ENCODE assay signal across 15 cellular contexts in genomic region chr1:9658186-9658585, GRCh38. TPM values are rescaled to one million over a fixed set of nuclear protein-coding genes. Genes with fewer than 3 reads are reported as not detected.
DNase-seq lines count a peak whose midpoint lies in the region; ATAC-seq and TF ChIP-seq lines count a peak whose summit lies in the region.
"Had no signal": no experiment of that assay in that cellular context is flagged by ENCODE, and none has a peak within 500 bp of the region (broad histone marks: within the 10 kb centered on the region; RNA-seq: fewer than 3 reads in every experiment).

No MANE protein-coding gene starts in this region.

- H3K4me1 Mint-ChIP-seq in activated CD4-positive, alpha-beta T cell treated with anti-CD3 and anti-CD28 coated beads, Interleukin-2, amount 10 ng/mL, durations not matched to agents 24 days and 14 days = peaks cover 72% of the 10 kb centered on the region
- H3K4me1 Mint-ChIP-seq in activated naive CD4-positive, alpha-beta T cell treated with anti-CD3 and anti-CD28 coated beads, Interleukin-2, amount 10 ng/mL, durations not matched to agents 7 days and 5 days = peaks cover 77% of the 10 kb centered on the region
- H3K4me1 Mint-ChIP-seq: nephron had no signal

- no peaks in the 10 kb centered on the region for H3K27me3 ChIP-seq in neutrophil
- H3K27me3 ChIP-seq: breast epithelium, SJSA1 had no signal

- H3K36me3 ChIP-seq in HEK293 (ENCODE audit: control insufficient read depth in 2 of 2, insufficient read depth in 1 of 2, low read length in 2 of 2) (no peaks in the 10 kb centered on the region), neutrophil (peaks cover 40% of the 10 kb centered on the region)
- H3K36me3 ChIP-seq: breast epithelium, SJSA1 had no signal

- peaks cover 57% of the 10 kb centered on the region for H3K36me3 Mint-ChIP-seq in activated CD4-positive, alpha-beta T cell treated with anti-CD3 and anti-CD28 coated beads, Interleukin-2, amount 10 ng/mL, durations not matched to agents 24 days and 14 days (ENCODE audit: low read depth)
- peaks cover 63% of the 10 kb centered on the region for H3K36me3 Mint-ChIP-seq in activated naive CD4-positive, alpha-beta T cell treated with anti-CD3 and anti-CD28 coated beads, Interleukin-2, amount 10 ng/mL, durations not matched to agents 7 days and 5 days

- POLR2A ChIA-PET in HEK293 (lab: Yijun Ruan, JAX) = interaction anchor here (0.8 kb wide), 1 partner anchor 286 kb away, joined by 9 read pairs; no protein-coding TSS in a partner anchor

- H3K27ac Mint-ChIP-seq in activated CD4-positive, alpha-beta T cell treated with anti-CD3 and anti-CD28 coated beads, Interleukin-2, amount 10 ng/mL, durations not matched to agents 24 days and 14 days = peak overlapping the region; percentile 97
- peak overlapping the region; percentile 60 for H3K27ac Mint-ChIP-seq in activated naive CD4-positive, alpha-beta T cell treated with anti-CD3 and anti-CD28 coated beads, Interleukin-2, amount 10 ng/mL, durations not matched to agents 7 days and 5 days
- H3K27ac Mint-ChIP-seq: nephron had no signal

- H3K27ac ChIP-seq in HEK293 (ENCODE audit: extremely low read depth, low read depth, low read length) = no peak overlapping the region
- H3K27ac ChIP-seq in neutrophil = peak overlapping the region; percentile 100
- H3K27ac ChIP-seq: A549, GM23248, SJSA1 had no signal

- DNase-seq in activated CD4-positive, alpha-beta T cell treated with anti-CD3 and anti-CD28 coated beads, Interleukin-2, amount 10 ng/mL, durations not matched to agents 24 days and 14 days = no peak
- DNase-seq in activated CD4-positive, alpha-beta T cell treated with anti-CD3 and anti-CD28 coated beads for 1 hour = no peak
- no peak for DNase-seq in activated naive CD4-positive, alpha-beta T cell treated with anti-CD3 and anti-CD28 coated beads, Interleukin-2, amount 10 ng/mL, durations not matched to agents 7 days and 5 days
- DNase-seq in mesenteric fat pad (ENCODE audit: low spot score) (no peak), cardiac septum (ENCODE audit: low spot score) (no peak)
- DNase-seq: Calu3, GM23248, NCI-H1092 had no signal

- H3K9me3 Mint-ChIP-seq in activated CD4-positive, alpha-beta T cell treated with anti-CD3 and anti-CD28 coated beads, Interleukin-2, amount 10 ng/mL, durations not matched to agents 24 days and 14 days = no peaks in the 10 kb centered on the region
- no peaks in the 10 kb centered on the region for H3K9me3 Mint-ChIP-seq in activated naive CD4-positive, alpha-beta T cell treated with anti-CD3 and anti-CD28 coated beads, Interleukin-2, amount 10 ng/mL, durations not matched to agents 7 days and 5 days
- H3K9me3 Mint-ChIP-seq: nephron had no signal

- H3K9me3 ChIP-seq in HEK293 (ENCODE audit: control insufficient read depth, insufficient read depth, low read depth, low read length) (no peaks in the 10 kb centered on the region), neutrophil (no peaks in the 10 kb centered on the region)
- H3K9me3 ChIP-seq: A549, breast epithelium, SJSA1 had no signal

- H3K4me3 ChIP-seq in HEK293 (ENCODE audit: low read depth, low read length) (no peak overlapping the region), neutrophil (ENCODE audit: low read depth in 1 of 2, low read length in 1 of 2) (no peak overlapping the region)
- H3K4me3 ChIP-seq: A549, breast epithelium, GM23248, SJSA1 had no signal

- no peaks in the 10 kb centered on the region for H3K27me3 Mint-ChIP-seq in activated CD4-positive, alpha-beta T cell treated with anti-CD3 and anti-CD28 coated beads, Interleukin-2, amount 10 ng/mL, durations not matched to agents 24 days and 14 days
- H3K27me3 Mint-ChIP-seq in activated naive CD4-positive, alpha-beta T cell treated with anti-CD3 and anti-CD28 coated beads, Interleukin-2, amount 10 ng/mL, durations not matched to agents 7 days and 5 days = no peaks in the 10 kb centered on the region

- intact Hi-C loops in activated CD4-positive, alpha-beta T cell treated with anti-CD3 and anti-CD28 coated beads, Interleukin-2, amount 10 ng/mL, durations not matched to agents 24 days and 14 days (cut with micrococcal nuclease) = loop anchor here (2.0 kb wide), 1 partner anchor 13 kb away; no protein-coding TSS in a partner anchor
- intact Hi-C loops in cardiac septum (cut with DNase I) = no loop called here

- peak overlapping the region; percentile 98 for H3K4me3 Mint-ChIP-seq in activated CD4-positive, alpha-beta T cell treated with anti-CD3 and anti-CD28 coated beads, Interleukin-2, amount 10 ng/mL, durations not matched to agents 24 days and 14 days
- H3K4me3 Mint-ChIP-seq in activated naive CD4-positive, alpha-beta T cell treated with anti-CD3 and anti-CD28 coated beads, Interleukin-2, amount 10 ng/mL, durations not matched to agents 7 days and 5 days = peak overlapping the region; percentile 18
- H3K4me3 Mint-ChIP-seq: nephron had no signal

- H3K4me1 ChIP-seq in HEK293 (ENCODE audit: control insufficient read depth, insufficient read depth, low read length) (no peaks in the 10 kb centered on the region), neutrophil (ENCODE audit: control insufficient read depth in 1 of 2, insufficient read depth in 1 of 2, low read depth in 1 of 2, low read length in 1 of 2) (peaks cover 65 to 77% of the 10 kb centered on the region in 2 experiments)
- H3K4me1 ChIP-seq: breast epithelium had no signal

- no peak for ATAC-seq in HG03469 (IDR thresholded peaks at IDR 0.05; ENCODE audit: unreplicated experiment)
- ATAC-seq: A549 had no signal

- CTCF ChIA-PET in HEK293 (lab: Yijun Ruan, JAX) = no interaction called here
- CTCF ChIA-PET in activated naive CD4-positive, alpha-beta T cell treated with anti-CD3 and anti-CD28 coated beads, Interleukin-2, amount 10 ng/mL, durations not matched to agents 7 days and 5 days (lab: Charles Lee) = interaction anchor here (1.2 kb wide), 1 partner anchor 32 kb away, joined by 3 read pairs; no protein-coding TSS in a partner anchor

- TF ChIP-seq CTCF in HEK293 (tag by site-specific recombination; IDR thresholded peaks at IDR 0.05) (no peak), neutrophil (IDR thresholded peaks at IDR 0.05) (no peak)

TF ChIP-seq in HEK293, 187 proteins besides CTCF, POLR2A, EP300 and RAD21:
- no peak for TF ChIP-seq YY2 (tag by site-specific recombination; IDR thresholded peaks at IDR 0.05)
- no peak for TF ChIP-seq ZXDB (tag by site-specific recombination; IDR thresholded peaks at IDR 0.05)
- TF ChIP-seq ZNF140 (tag by site-specific recombination; IDR thresholded peaks at IDR 0.05) = no peak
- no peak for TF ChIP-seq ZNF223 (tag by site-specific recombination; IDR thresholded peaks at IDR 0.05)
- 0 out of 2 replicates have a peak, but pooled peaks have one; percentile 18 for TF ChIP-seq ZNF362 (tag by site-specific recombination; IDR thresholded peaks at IDR 0.05)

RNA-seq across cellular contexts. Expression of gene PIK3CD, which starts 6.7 kb away (rescaled TPM):
- total RNA-seq in activated CD4-positive, alpha-beta T cell treated with anti-CD3 and anti-CD28 coated beads, Interleukin-2, amount 10 ng/mL, durations not matched to agents 24 days and 14 days = 233 TPM in 2 replicates
- total RNA-seq in mesenteric fat pad (14.5 TPM), cardiac septum (3.0 TPM)

Comparison
In these comparisons a context has a peak if more than half of its experiments do, and no peak if none do; other contexts are left out.
1. RNA of gene PIK3CD, which starts 6.7 kb away (total RNA-seq): 233 TPM in activated CD4-positive, alpha-beta T cell treated with anti-CD3 and anti-CD28 coated beads, Interleukin-2, amount 10 ng/mL, durations not matched to agents 24 days and 14 days; 14.5 TPM in mesenteric fat pad (single experiment) and 3.0 TPM in cardiac septum (single experiment); every median in the first group is over 10 times any median in the second.